In genomic region chr3:143536817-143537535, GRCh38 we compare ENCODE assay signal across 11 cellular contexts.
DNase-seq lines count a peak whose midpoint lies in the region; FAIRE-seq and TF ChIP-seq lines count a peak whose summit lies in the region.
"Had no signal": no experiment of that assay in that cellular context is flagged by ENCODE, and none has a peak within 500 bp of the region (broad histone marks: within the 10 kb centered on the region; RNA-seq: fewer than 3 reads in every experiment).

No MANE protein-coding gene starts in this region.

- no peak overlapping the region for H4K91ac ChIP-seq in H1 (replicated peaks; ENCODE audit: insufficient read length, low read length)

- H3K23me2 ChIP-seq in H1 (ENCODE audit: low read depth, low read length), result no peaks in the 10 kb centered on the region

- POLR2A ChIA-PET in H1 (lab: Charles Lee; ENCODE audit: partially characterized antibody), result no interaction called here

- no peak overlapping the region for H3K4me2 ChIP-seq in H1 (ENCODE audit: insufficient read depth in 1 of 2, low read depth in 2 of 2, low read length in 2 of 2)

- FAIRE-seq in H1 (lab: Jason Lieb, UNC), result no peak

- no peak overlapping the region for H2BK120ac ChIP-seq in H1 (replicated peaks; ENCODE audit: low read depth, low read length)

- CTCF ChIA-PET in H1 (lab: Charles Lee; ENCODE audit: partially characterized antibody), result interaction anchor here (0.8 to 1.0 kb wide), 2 partner anchors 14 to 107 kb away, joined by 3 read pairs; no protein-coding TSS in a partner anchor

- H4K5ac ChIP-seq in H1 (ENCODE audit: insufficient read length, low read depth, low read length), result no peak overlapping the region

- H3K18ac ChIP-seq in H1 (ENCODE audit: extremely low read depth, low read length), result no peak overlapping the region

- H3K79me1 ChIP-seq in H1 (ENCODE audit: low read depth, low read length), result no peaks in the 10 kb centered on the region

- H3K4me1 ChIP-seq in H1 (replicated peaks in 1 of 4; ENCODE audit: control insufficient read depth in 3 of 4, insufficient read depth in 4 of 4, low read length in 3 of 4) (peaks cover 0 to 2% (median 0%) of the 10 kb centered on the region in 4 experiments; a peak in 1 of 7 replicates), prostate gland (replicated peaks) (no peaks in the 10 kb centered on the region)

- no peak overlapping the region for H3K14ac ChIP-seq in H1 (ENCODE audit: insufficient read length)

- 91% methylated on average over 3 of the region's 3 CpGs; no CpG with 5 or more reads in 1 of the 2 experiments for WGBS in H1 (ENCODE audit: extremely low coverage in 1 of 2, insufficient coverage in 1 of 2, insufficient read length in 1 of 2, insufficient replicate concordance in 2 of 2, low coverage in 1 of 2, low lambda C conversion rate in 2 of 2, missing lambda C conversion rate in 1 of 2), 2 experiments
- 29% methylated on average over 3 of the region's 3 CpGs for WGBS in prostate gland

- no peak overlapping the region for H2BK20ac ChIP-seq in H1 (ENCODE audit: low read length)

- TF ChIP-seq CTCF in H1 (IDR thresholded peaks at IDR 0.05; ENCODE audit: control extremely low read depth in 1 of 3, insufficient read depth in 1 of 3, low read depth in 1 of 3, low read length in 3 of 3) (no peak), prostate gland (IDR thresholded peaks at IDR 0.05) (no peak)

- H2BK5ac ChIP-seq in H1 (ENCODE audit: low read depth, low read length), result no peak overlapping the region

- TF ChIP-seq POLR2A in H1 (IDR thresholded peaks at IDR 0.05; ENCODE audit: control extremely low read depth in 1 of 2, low read depth in 2 of 2, low read length in 2 of 2), result no peak
- TF ChIP-seq POLR2A in prostate gland (IDR thresholded peaks at IDR 0.05), result no peak

- H4K20me1 ChIP-seq in H1 (replicated peaks in 1 of 2; ENCODE audit: control insufficient read depth in 1 of 2, insufficient read depth in 2 of 2, low read length in 2 of 2), result no peaks in the 10 kb centered on the region

- H4K8ac ChIP-seq in H1 (ENCODE audit: extremely low read depth, insufficient read depth, low read length), result no peak overlapping the region; the same call in 1 of the 2 replicates

- no peak overlapping the region for H2BK12ac ChIP-seq in H1 (ENCODE audit: low read depth, low read length)

- DNase-seq in GM04504 (ENCODE audit: low read depth) (peak; percentile 51), NAMALWA (ENCODE audit: low spot score) (peak; percentile 12), H1 (ENCODE audit: low read depth in 1 of 2, low spot score in 2 of 2) (no peak), prostate gland (ENCODE audit: low spot score) (peak; percentile 29), DMS114 treated with DMSO at 0.1 percent for 48 hours (lab: John Stamatoyannopoulos, UW; ENCODE audit: unreplicated experiment) (no peak), NCI-H226 (no peak), LoVo (ENCODE audit: low spot score) (no peak), UCSD-AML1 (lab: John Stamatoyannopoulos, UW; ENCODE audit: unreplicated experiment) (no peak)
- DNase-seq: activated CD4-positive, alpha-beta T cell treated with anti-CD3 and anti-CD28 coated beads for 48 hours; DMS79; PC-3 had no signal

- no peak overlapping the region for H3K56ac ChIP-seq in H1 (replicated peaks; ENCODE audit: insufficient read length, low read depth, low read length)

- H3K4me3 ChIP-seq in H1 (ENCODE audit: extremely low read depth in 1 of 4, insufficient read depth in 2 of 4, low read depth in 3 of 4, low read length in 4 of 4) (no peak overlapping the region), prostate gland (no peak overlapping the region)

- H3K4ac ChIP-seq in H1 (replicated peaks; ENCODE audit: insufficient read length, low read depth, low read length), result no peak overlapping the region

- no peak overlapping the region for H2BK15ac ChIP-seq in H1 (ENCODE audit: low read length)

- H2AFZ ChIP-seq in H1 (ENCODE audit: low read length), result 0 out of 2 replicates have a peak overlapping the region, but pooled peaks have one; percentile 51

- no peak for TF ChIP-seq EP300 in H1 (IDR thresholded peaks at IDR 0.05; ENCODE audit: borderline replicate concordance in 1 of 2, low read depth in 2 of 2, low read length in 2 of 2)

- no peak overlapping the region for H2AK5ac ChIP-seq in H1 (ENCODE audit: low read depth, low read length)

- no peaks in the 10 kb centered on the region for H3K36me3 ChIP-seq in H1 (ENCODE audit: control insufficient read depth in 2 of 4, insufficient read depth in 4 of 4, low read length in 3 of 4)
- H3K36me3 ChIP-seq in prostate gland, result no peaks in the 10 kb centered on the region

- H3K79me2 ChIP-seq in H1 (ENCODE audit: control insufficient read depth in 1 of 2, insufficient read depth in 2 of 2, low read length in 2 of 2), result no peaks in the 10 kb centered on the region

- no peaks in the 10 kb centered on the region for H3K27me3 ChIP-seq in H1 (replicated peaks in 1 of 4; ENCODE audit: control insufficient read depth in 3 of 4, extremely low read depth in 1 of 4, insufficient read depth in 3 of 4, low read length in 3 of 4)
- H3K27me3 ChIP-seq in prostate gland (replicated peaks; ENCODE audit: insufficient read depth), result no peaks in the 10 kb centered on the region

- intact Hi-C loops in prostate gland (cut with DNase I), result no loop called here

- no peak for TF ChIP-seq RAD21 in H1 (IDR thresholded peaks at IDR 0.05 in 1 of 2, conservative IDR thresholded peaks at IDR 0.05 in 1 of 2; ENCODE audit: low read depth in 2 of 2, low read length in 2 of 2)

- H3K23ac ChIP-seq in H1 (ENCODE audit: insufficient read length), result no peak overlapping the region

- no peak overlapping the region for H3K27ac ChIP-seq in H1 (ENCODE audit: low read depth, low read length)
- H3K27ac ChIP-seq in prostate gland, result no peak overlapping the region

- no peak overlapping the region for H3K9ac ChIP-seq in H1 (replicated peaks in 1 of 4; ENCODE audit: extremely low read depth in 1 of 4, low read depth in 3 of 4, low read length in 3 of 4)

- H3K9me3 ChIP-seq in H1 (ENCODE audit: insufficient read depth in 2 of 2, low read depth in 1 of 2, low read length in 1 of 2) (no peaks in the 10 kb centered on the region), prostate gland (no peaks in the 10 kb centered on the region)

TF ChIP-seq in H1, 55 proteins besides CTCF, POLR2A, EP300 and RAD21:
- TF ChIP-seq ZNF274 (IDR thresholded peaks at IDR 0.05; ENCODE audit: borderline replicate concordance, extremely low read depth, low read length) (no peak), CBX5 (IDR thresholded peaks at IDR 0.05; ENCODE audit: low read depth, low read length) (no peak), TBP (IDR thresholded peaks at IDR 0.05; ENCODE audit: low read depth, low read length) (no peak), RNF2 (IDR thresholded peaks at IDR 0.05; ENCODE audit: borderline replicate concordance, low read depth, low read length, missing control alignments, poor library complexity, severe bottlenecking) (no peak), SP4 (IDR thresholded peaks at IDR 0.05; ENCODE audit: low read length) (no peak), RFX5 (IDR thresholded peaks at IDR 0.05; ENCODE audit: borderline replicate concordance, low read depth, low read length) (no peak), TAF1 (IDR thresholded peaks at IDR 0.05; ENCODE audit: low read depth, low read length) (no peak), TAF7 (optimal IDR thresholded peaks at IDR 0.05; ENCODE audit: borderline replicate concordance, low read depth, low read length) (no peak), BRCA1 (IDR thresholded peaks at IDR 0.05; ENCODE audit: low read depth, low read length) (no peak), SRF (IDR thresholded peaks at IDR 0.05; ENCODE audit: low read depth, low read length) (no peak), RBBP5 (IDR thresholded peaks at IDR 0.05; ENCODE audit: borderline replicate concordance, low read depth, low read length) (no peak), FOSL1 (IDR thresholded peaks at IDR 0.05; ENCODE audit: insufficient read depth, low read depth, low read length) (no peak), MAFK (IDR thresholded peaks at IDR 0.05; ENCODE audit: low read depth, low read length) (no peak), HDAC6 (IDR thresholded peaks at IDR 0.05; ENCODE audit: low read depth, low read length) (no peak), GTF2F1 (IDR thresholded peaks at IDR 0.05; ENCODE audit: borderline replicate concordance, low read depth, low read length) (no peak), EZH2 (IDR thresholded peaks at IDR 0.05; ENCODE audit: low read depth, low read length, severe bottlenecking) (no peak), NRF1 (IDR thresholded peaks at IDR 0.05; ENCODE audit: low read depth, low read length) (no peak)
- TF ChIP-seq, protein P1, sequence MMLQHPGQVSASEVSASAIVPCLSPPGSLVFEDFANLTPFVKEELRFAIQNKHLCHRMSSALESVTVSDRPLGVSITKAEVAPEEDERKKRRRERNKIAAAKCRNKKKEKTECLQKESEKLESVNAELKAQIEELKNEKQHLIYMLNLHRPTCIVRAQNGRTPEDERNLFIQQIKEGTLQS (IDR thresholded peaks at IDR 0.05; ENCODE audit: insufficient read depth, low read depth, low read length), result no peak

Comparison
In these comparisons a context has a peak if more than half of its experiments do, and no peak if none do; other contexts are left out.
1. DNase-seq: peak in GM04504 (single experiment), NAMALWA (single experiment) and prostate gland (single experiment); none in H1 (0 of 2), DMS114 treated with DMSO at 0.1 percent for 48 hours (single experiment), NCI-H226 (single experiment), LoVo (single experiment) and UCSD-AML1 (single experiment).